In the genomic region with DNA sequence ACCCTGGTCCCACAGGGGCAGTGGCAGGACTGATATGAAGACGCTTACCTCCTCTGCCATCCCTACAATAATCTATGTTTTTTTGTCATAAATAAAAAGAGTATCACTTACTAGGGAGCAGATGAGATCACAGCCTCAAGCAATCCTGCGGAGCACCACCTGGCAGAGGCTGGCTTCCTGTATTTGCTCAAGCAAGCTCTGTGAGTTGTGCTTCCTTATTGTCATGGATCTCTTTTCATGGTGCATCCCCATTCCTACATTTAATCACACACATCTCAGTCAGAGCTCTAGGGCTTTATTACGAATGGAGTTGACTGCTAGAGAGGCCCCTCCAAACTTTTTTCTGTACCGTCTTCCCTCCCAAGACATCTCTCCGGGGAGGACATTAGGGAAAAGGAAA, we compare ENCODE assay signal across 13 cellular contexts.
DNase-seq lines count a peak whose midpoint lies in the region; ATAC-seq and TF ChIP-seq lines count a peak whose summit lies in the region.
"Had no signal": no experiment of that assay in that cellular context is flagged by ENCODE, and none has a peak within 500 bp of the region (broad histone marks: within the 10 kb centered on the region; RNA-seq: fewer than 3 reads in every experiment).

No MANE protein-coding gene starts in this region.

- peak overlapping the region; percentile 10 for H3K4me2 ChIP-seq in OCI-LY1 (ENCODE audit: low read length)
- H3K4me2 ChIP-seq: SK-N-SH had no signal

- no peaks in the 10 kb centered on the region; the same call in 1 of the 2 replicates for H3K27me3 Mint-ChIP-seq in HFFc6 (ENCODE audit: insufficient read depth)

- no peaks in the 10 kb centered on the region for H3K36me3 Mint-ChIP-seq in HFFc6 (ENCODE audit: low read depth)

- H3K36me3 ChIP-seq in OCI-LY1 (ENCODE audit: insufficient read depth, low read length), result no peaks in the 10 kb centered on the region
- no peaks in the 10 kb centered on the region for H3K36me3 ChIP-seq in iPS-18a (ENCODE audit: control insufficient read depth, low read depth, low read length)
- H3K36me3 ChIP-seq: suprapubic skin had no signal

- no peaks in the 10 kb centered on the region for H3K9me3 ChIP-seq in OCI-LY1 (ENCODE audit: low read length)
- H3K9me3 ChIP-seq in iPS-18a (ENCODE audit: control insufficient read depth, low read depth, low read length), result no peaks in the 10 kb centered on the region
- H3K9me3 ChIP-seq: SK-N-SH, suprapubic skin had no signal

- H4K20me1 ChIP-seq in OCI-LY1 (ENCODE audit: insufficient read depth, low read length), result no peaks in the 10 kb centered on the region

- ATAC-seq in HG03342 (IDR thresholded peaks at IDR 0.05; ENCODE audit: unreplicated experiment) (no peak), SK-N-SH treated with all-trans-retinoic acid at 6 μM for 48 hours (no peak)

- no peaks in the 10 kb centered on the region for H3K4me1 Mint-ChIP-seq in HFFc6 (ENCODE audit: low read depth)

- no peak for TF ChIP-seq CTCF in LNCaP clone FGC (IDR thresholded peaks at IDR 0.05; ENCODE audit: control insufficient read depth, extremely low read depth, insufficient read depth)
- TF ChIP-seq CTCF in OCI-LY1 (IDR thresholded peaks at IDR 0.05; ENCODE audit: low read length), result no peak
- TF ChIP-seq CTCF in HFFc6 (IDR thresholded peaks at IDR 0.05), result no peak

- peaks cover 52% of the 10 kb centered on the region for H3K4me1 ChIP-seq in OCI-LY1 (ENCODE audit: insufficient read depth, low read length, severe bottlenecking)
- H3K4me1 ChIP-seq in iPS-18a (ENCODE audit: control insufficient read depth, low read depth, low read length), result peaks cover 21% of the 10 kb centered on the region
- H3K4me1 ChIP-seq: suprapubic skin had no signal

- H3K27ac ChIP-seq in OCI-LY1 (ENCODE audit: low read depth, low read length, poor library complexity, severe bottlenecking), result peak overlapping the region; percentile 78
- no peak overlapping the region for H3K27ac ChIP-seq in iPS-18a (ENCODE audit: low read length)
- H3K27ac ChIP-seq: suprapubic skin had no signal

- H2AFZ ChIP-seq in OCI-LY1 (ENCODE audit: low read length), result no peak overlapping the region

- H3K79me2 ChIP-seq in OCI-LY1 (ENCODE audit: insufficient read depth, low read length), result 0 out of 2 replicates have a peak, but pooled peaks cover 3% of the 10 kb centered on the region

- no peaks in the 10 kb centered on the region for H3K27me3 ChIP-seq in OCI-LY1 (ENCODE audit: insufficient read depth, low read length)
- no peaks in the 10 kb centered on the region for H3K27me3 ChIP-seq in iPS-18a (ENCODE audit: control insufficient read depth, insufficient read depth, low read length)
- H3K27me3 ChIP-seq: suprapubic skin had no signal

- H3K9me2 ChIP-seq in OCI-LY1 (ENCODE audit: low read depth, low read length), result no peaks in the 10 kb centered on the region
- H3K9me2 ChIP-seq: SK-N-SH had no signal

- no peak overlapping the region for H3K27ac Mint-ChIP-seq in HFFc6

- no peaks in the 10 kb centered on the region for H3F3A ChIP-seq in OCI-LY1 (ENCODE audit: insufficient read depth, low read length)

- H3K9ac ChIP-seq in OCI-LY1 (ENCODE audit: low read length) (peak overlapping the region; percentile 1; the same call in 1 of the 2 replicates), iPS-18a (ENCODE audit: low read length) (no peak overlapping the region)
- H3K9ac ChIP-seq: SK-N-SH had no signal

- no peak overlapping the region for H3K4me3 Mint-ChIP-seq in HFFc6

- no peaks in the 10 kb centered on the region for H3K9me3 Mint-ChIP-seq in HFFc6

- DNase-seq in COLO668 (lab: John Stamatoyannopoulos, UW; ENCODE audit: unreplicated experiment) (peak; percentile 66), LNCaP clone FGC (ENCODE audit: low read depth) (peak; percentile 87), HFFc6 (no peak)
- DNase-seq in activated effector memory CD4-positive, alpha-beta T cell treated with anti-CD3 and anti-CD28 coated beads, Interleukin-2, amount 50 U/mL, for 16 hours, result no peak
- DNase-seq: foreskin fibroblast; kidney; SK-N-SH; stimulated activated CD4-positive, alpha-beta T cell treated with anti-CD3 and anti-CD28 coated beads, Interleukin-15, amount 100 ng/mL, for 24 hours had no signal

- H3K4me3 ChIP-seq in LNCaP clone FGC (ENCODE audit: low read depth, low read length) (no peak overlapping the region), OCI-LY1 (ENCODE audit: low read depth, low read length, poor library complexity, severe bottlenecking) (peak overlapping the region; percentile 15), iPS-18a (ENCODE audit: low read length) (peak overlapping the region; percentile 6)
- H3K4me3 ChIP-seq: suprapubic skin had no signal

TF ChIP-seq in SK-N-SH treated with all-trans-retinoic acid at 6 μM for 48 hours, 23 proteins besides CTCF, POLR2A, EP300 and RAD21:
- TF ChIP-seq ZFP3 (CRISPR knock-in tag; IDR thresholded peaks at IDR 0.05), result no peak
- TF ChIP-seq, protein P1, sequence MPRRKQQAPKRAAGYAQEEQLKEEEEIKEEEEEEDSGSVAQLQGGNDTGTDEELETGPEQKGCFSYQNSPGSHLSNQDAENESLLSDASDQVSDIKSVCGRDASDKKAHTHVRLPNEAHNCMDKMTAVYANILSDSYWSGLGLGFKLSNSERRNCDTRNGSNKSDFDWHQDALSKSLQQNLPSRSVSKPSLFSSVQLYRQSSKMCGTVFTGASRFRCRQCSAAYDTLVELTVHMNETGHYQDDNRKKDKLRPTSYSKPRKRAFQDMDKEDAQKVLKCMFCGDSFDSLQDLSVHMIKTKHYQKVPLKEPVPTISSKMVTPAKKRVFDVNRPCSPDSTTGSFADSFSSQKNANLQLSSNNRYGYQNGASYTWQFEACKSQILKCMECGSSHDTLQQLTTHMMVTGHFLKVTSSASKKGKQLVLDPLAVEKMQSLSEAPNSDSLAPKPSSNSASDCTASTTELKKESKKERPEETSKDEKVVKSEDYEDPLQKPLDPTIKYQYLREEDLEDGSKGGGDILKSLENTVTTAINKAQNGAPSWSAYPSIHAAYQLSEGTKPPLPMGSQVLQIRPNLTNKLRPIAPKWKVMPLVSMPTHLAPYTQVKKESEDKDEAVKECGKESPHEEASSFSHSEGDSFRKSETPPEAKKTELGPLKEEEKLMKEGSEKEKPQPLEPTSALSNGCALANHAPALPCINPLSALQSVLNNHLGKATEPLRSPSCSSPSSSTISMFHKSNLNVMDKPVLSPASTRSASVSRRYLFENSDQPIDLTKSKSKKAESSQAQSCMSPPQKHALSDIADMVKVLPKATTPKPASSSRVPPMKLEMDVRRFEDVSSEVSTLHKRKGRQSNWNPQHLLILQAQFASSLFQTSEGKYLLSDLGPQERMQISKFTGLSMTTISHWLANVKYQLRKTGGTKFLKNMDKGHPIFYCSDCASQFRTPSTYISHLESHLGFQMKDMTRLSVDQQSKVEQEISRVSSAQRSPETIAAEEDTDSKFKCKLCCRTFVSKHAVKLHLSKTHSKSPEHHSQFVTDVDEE (CRISPR knock-in tag; IDR thresholded peaks at IDR 0.05), result no peak
- no peak for TF ChIP-seq CSDC2 (CRISPR knock-in tag; IDR thresholded peaks at IDR 0.05)
- TF ChIP-seq ARNTL (CRISPR knock-in tag; IDR thresholded peaks at IDR 0.05; ENCODE audit: borderline replicate concordance, low read depth), result no peak
- no peak for TF ChIP-seq TCF4 (CRISPR knock-in tag; IDR thresholded peaks at IDR 0.05; ENCODE audit: borderline replicate concordance)
- TF ChIP-seq TOX (CRISPR knock-in tag; IDR thresholded peaks at IDR 0.05; ENCODE audit: borderline replicate concordance), result no peak
- TF ChIP-seq, protein P2, sequence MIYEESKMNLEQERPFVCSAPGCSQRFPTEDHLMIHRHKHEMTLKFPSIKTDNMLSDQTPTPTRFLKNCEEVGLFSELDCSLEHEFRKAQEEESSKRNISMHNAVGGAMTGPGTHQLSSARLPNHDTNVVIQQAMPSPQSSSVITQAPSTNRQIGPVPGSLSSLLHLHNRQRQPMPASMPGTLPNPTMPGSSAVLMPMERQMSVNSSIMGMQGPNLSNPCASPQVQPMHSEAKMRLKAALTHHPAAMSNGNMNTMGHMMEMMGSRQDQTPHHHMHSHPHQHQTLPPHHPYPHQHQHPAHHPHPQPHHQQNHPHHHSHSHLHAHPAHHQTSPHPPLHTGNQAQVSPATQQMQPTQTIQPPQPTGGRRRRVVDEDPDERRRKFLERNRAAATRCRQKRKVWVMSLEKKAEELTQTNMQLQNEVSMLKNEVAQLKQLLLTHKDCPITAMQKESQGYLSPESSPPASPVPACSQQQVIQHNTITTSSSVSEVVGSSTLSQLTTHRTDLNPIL (CRISPR knock-in tag; IDR thresholded peaks at IDR 0.05; ENCODE audit: low read depth), result no peak
- no peak for TF ChIP-seq RARB (CRISPR knock-in tag; IDR thresholded peaks at IDR 0.05)
- TF ChIP-seq PPARA (CRISPR knock-in tag; IDR thresholded peaks at IDR 0.05; ENCODE audit: borderline replicate concordance), result no peak
- no peak for TF ChIP-seq ZFP30 (CRISPR knock-in tag; IDR thresholded peaks at IDR 0.05)
- no peak for TF ChIP-seq ZNF70 (CRISPR knock-in tag; IDR thresholded peaks at IDR 0.05)
- TF ChIP-seq ZC3H10 (CRISPR knock-in tag; IDR thresholded peaks at IDR 0.05), result no peak
- TF ChIP-seq, protein P3, sequence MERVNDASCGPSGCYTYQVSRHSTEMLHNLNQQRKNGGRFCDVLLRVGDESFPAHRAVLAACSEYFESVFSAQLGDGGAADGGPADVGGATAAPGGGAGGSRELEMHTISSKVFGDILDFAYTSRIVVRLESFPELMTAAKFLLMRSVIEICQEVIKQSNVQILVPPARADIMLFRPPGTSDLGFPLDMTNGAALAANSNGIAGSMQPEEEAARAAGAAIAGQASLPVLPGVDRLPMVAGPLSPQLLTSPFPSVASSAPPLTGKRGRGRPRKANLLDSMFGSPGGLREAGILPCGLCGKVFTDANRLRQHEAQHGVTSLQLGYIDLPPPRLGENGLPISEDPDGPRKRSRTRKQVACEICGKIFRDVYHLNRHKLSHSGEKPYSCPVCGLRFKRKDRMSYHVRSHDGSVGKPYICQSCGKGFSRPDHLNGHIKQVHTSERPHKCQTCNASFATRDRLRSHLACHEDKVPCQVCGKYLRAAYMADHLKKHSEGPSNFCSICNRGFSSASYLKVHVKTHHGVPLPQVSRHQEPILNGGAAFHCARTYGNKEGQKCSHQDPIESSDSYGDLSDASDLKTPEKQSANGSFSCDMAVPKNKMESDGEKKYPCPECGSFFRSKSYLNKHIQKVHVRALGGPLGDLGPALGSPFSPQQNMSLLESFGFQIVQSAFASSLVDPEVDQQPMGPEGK (CRISPR knock-in tag; IDR thresholded peaks at IDR 0.05; ENCODE audit: borderline replicate concordance), result no peak
- TF ChIP-seq ZNF8 (CRISPR knock-in tag; IDR thresholded peaks at IDR 0.05), result no peak

Comparison
In these comparisons a context has a peak if more than half of its experiments do, and no peak if none do; other contexts are left out.
1. DNase-seq: peak in COLO668 (single experiment) and LNCaP clone FGC (single experiment); none in activated effector memory CD4-positive, alpha-beta T cell treated with anti-CD3 and anti-CD28 coated beads, Interleukin-2, amount 50 U/mL, for 16 hours (single experiment) and HFFc6 (single experiment).